In the genomic region with DNA sequence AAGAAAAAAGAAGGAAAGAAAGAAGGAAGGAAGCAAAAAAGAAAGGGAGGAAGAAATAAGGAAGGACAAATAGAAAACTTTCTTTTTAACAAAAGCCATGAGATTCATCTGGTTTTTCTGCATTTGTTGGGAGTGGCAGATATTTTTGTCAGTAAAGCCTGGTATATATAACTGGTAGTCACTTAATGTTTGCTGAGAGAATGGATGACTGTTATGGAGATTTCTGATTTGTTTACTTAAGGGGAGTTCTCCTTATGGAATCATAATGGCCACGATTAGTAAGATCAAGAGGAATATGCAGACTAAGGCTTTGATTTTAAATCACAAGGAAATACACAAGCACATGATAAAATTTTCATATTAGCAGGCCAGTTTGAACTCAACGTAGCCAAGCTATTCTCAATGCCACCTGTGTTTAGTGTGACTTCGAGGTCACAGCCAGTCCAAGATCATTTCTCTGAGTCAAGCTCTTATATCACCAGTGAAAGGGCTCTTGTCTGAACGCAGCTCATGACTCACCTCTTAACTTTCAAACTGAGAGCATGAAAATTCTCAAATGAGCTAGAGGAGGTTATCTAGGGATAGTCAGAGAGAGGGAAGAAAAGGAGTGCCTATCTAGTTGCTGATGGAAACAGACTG, we compare ENCODE assay signal across 10 cellular contexts.
A peak's percentile ranks its signal among the peaks of the same experiment; 100 is the strongest.
DNase-seq lines count a peak whose midpoint lies in the region; ATAC-seq and TF ChIP-seq lines count a peak whose summit lies in the region.
"Had no signal": no experiment of that assay in that cellular context is flagged by ENCODE, and none has a peak within 500 bp of the region (broad histone marks: within the 10 kb centered on the region; RNA-seq: fewer than 3 reads in every experiment).

No MANE protein-coding gene starts in this region.

- peak; percentile 95 for ATAC-seq in activated CD4-positive, alpha-beta T cell treated with anti-CD3 and anti-CD28 coated beads for 36 hours
- ATAC-seq in stimulated activated effector memory CD8-positive, alpha-beta T cell treated with anti-CD3 and anti-CD28 coated beads, Interleukin-12 subunit alpha, Interleukin-12 subunit beta, amount 100 ng/mL, for 72 hours: peak; percentile 86

- no peak overlapping the region for H3K27ac Mint-ChIP-seq in activated CD4-positive, alpha-beta T cell treated with anti-CD3 and anti-CD28 coated beads for 36 hours
- H3K27ac Mint-ChIP-seq in stimulated activated effector memory CD8-positive, alpha-beta T cell treated with anti-CD3 and anti-CD28 coated beads, Interleukin-12 subunit alpha, Interleukin-12 subunit beta, amount 100 ng/mL, for 72 hours: no peak overlapping the region
- H3K27ac Mint-ChIP-seq: CD8-positive, alpha-beta memory T cell had no signal

- DNase-seq in activated CD4-positive, alpha-beta T cell treated with anti-CD3 and anti-CD28 coated beads for 36 hours: peak; percentile 29
- DNase-seq in activated CD4-positive, alpha-beta T cell treated with anti-CD3 and anti-CD28 coated beads, Interleukin-2, amount 50 U/mL, for 1 hour: no peak
- DNase-seq in NCI-H69 (lab: John Stamatoyannopoulos, UW): peak; percentile 68
- DNase-seq in fibroblast of the aortic adventitia (ENCODE audit: low read depth): peak; percentile 79
- DNase-seq in stimulated activated effector memory CD8-positive, alpha-beta T cell treated with anti-CD3 and anti-CD28 coated beads, Interleukin-12 subunit alpha, Interleukin-12 subunit beta, amount 100 ng/mL, for 72 hours (ENCODE audit: low spot score in 2 of 2): no peak
- DNase-seq in superior temporal gyrus (ENCODE audit: extremely low spot score): no peak
- DNase-seq in central memory CD4-positive, alpha-beta T cell: no peak
- DNase-seq in NCI-H524 (lab: John Stamatoyannopoulos, UW): no peak
- DNase-seq: CD8-positive, alpha-beta memory T cell; NCI-H2081 had no signal

- no peaks in the 10 kb centered on the region for H3K9me3 Mint-ChIP-seq in activated CD4-positive, alpha-beta T cell treated with anti-CD3 and anti-CD28 coated beads for 36 hours (ENCODE audit: low read depth)
- no peaks in the 10 kb centered on the region for H3K9me3 Mint-ChIP-seq in stimulated activated effector memory CD8-positive, alpha-beta T cell treated with anti-CD3 and anti-CD28 coated beads, Interleukin-12 subunit alpha, Interleukin-12 subunit beta, amount 100 ng/mL, for 72 hours
- H3K9me3 Mint-ChIP-seq: CD8-positive, alpha-beta memory T cell had no signal

- no peak for TF ChIP-seq CTCF in fibroblast of the aortic adventitia (IDR thresholded peaks at IDR 0.05; ENCODE audit: insufficient read depth, low read length)

- peaks cover 4% of the 10 kb centered on the region for H3K4me1 Mint-ChIP-seq in activated CD4-positive, alpha-beta T cell treated with anti-CD3 and anti-CD28 coated beads for 36 hours
- H3K4me1 Mint-ChIP-seq in stimulated activated effector memory CD8-positive, alpha-beta T cell treated with anti-CD3 and anti-CD28 coated beads, Interleukin-12 subunit alpha, Interleukin-12 subunit beta, amount 100 ng/mL, for 72 hours: no peaks in the 10 kb centered on the region
- H3K4me1 Mint-ChIP-seq: CD8-positive, alpha-beta memory T cell had no signal

- no peak overlapping the region for H3K4me3 Mint-ChIP-seq in activated CD4-positive, alpha-beta T cell treated with anti-CD3 and anti-CD28 coated beads for 36 hours
- H3K4me3 Mint-ChIP-seq in stimulated activated effector memory CD8-positive, alpha-beta T cell treated with anti-CD3 and anti-CD28 coated beads, Interleukin-12 subunit alpha, Interleukin-12 subunit beta, amount 100 ng/mL, for 72 hours: no peak overlapping the region
- H3K4me3 Mint-ChIP-seq: CD8-positive, alpha-beta memory T cell had no signal

- intact Hi-C loops in activated CD4-positive, alpha-beta T cell treated with anti-CD3 and anti-CD28 coated beads for 36 hours (cut with DNase I, micrococcal nuclease): no loop called here

- no peaks in the 10 kb centered on the region for H3K36me3 Mint-ChIP-seq in activated CD4-positive, alpha-beta T cell treated with anti-CD3 and anti-CD28 coated beads for 36 hours (ENCODE audit: low read depth)
- no peaks in the 10 kb centered on the region for H3K36me3 Mint-ChIP-seq in stimulated activated effector memory CD8-positive, alpha-beta T cell treated with anti-CD3 and anti-CD28 coated beads, Interleukin-12 subunit alpha, Interleukin-12 subunit beta, amount 100 ng/mL, for 72 hours
- H3K36me3 Mint-ChIP-seq: CD8-positive, alpha-beta memory T cell had no signal

- CTCF ChIA-PET in activated CD4-positive, alpha-beta T cell treated with anti-CD3 and anti-CD28 coated beads for 36 hours (lab: Charles Lee): no interaction called here

- H3K4me3 ChIP-seq in fibroblast of the aortic adventitia (ENCODE audit: low read depth, low read length): no peak overlapping the region

- POLR2A ChIA-PET in activated CD4-positive, alpha-beta T cell treated with anti-CD3 and anti-CD28 coated beads for 36 hours (lab: Charles Lee): interaction anchor here (0.9 kb wide), 1 partner anchor 663 kb away, joined by 4 read pairs; no protein-coding TSS in a partner anchor

- peaks cover 2% of the 10 kb centered on the region for H3K27me3 Mint-ChIP-seq in activated CD4-positive, alpha-beta T cell treated with anti-CD3 and anti-CD28 coated beads for 36 hours

Comparison
In these comparisons a context has a peak if more than half of its experiments do, and no peak if none do; other contexts are left out.
1. DNase-seq: peak in activated CD4-positive, alpha-beta T cell treated with anti-CD3 and anti-CD28 coated beads for 36 hours (single experiment), NCI-H69 (single experiment) and fibroblast of the aortic adventitia (single experiment); none in activated CD4-positive, alpha-beta T cell treated with anti-CD3 and anti-CD28 coated beads, Interleukin-2, amount 50 U/mL, for 1 hour (single experiment), stimulated activated effector memory CD8-positive, alpha-beta T cell treated with anti-CD3 and anti-CD28 coated beads, Interleukin-12 subunit alpha, Interleukin-12 subunit beta, amount 100 ng/mL, for 72 hours (0 of 2), superior temporal gyrus (single experiment), central memory CD4-positive, alpha-beta T cell (single experiment) and NCI-H524 (0 of 2).